ENCODE assay signal across 11 cellular contexts in the genomic region with DNA sequence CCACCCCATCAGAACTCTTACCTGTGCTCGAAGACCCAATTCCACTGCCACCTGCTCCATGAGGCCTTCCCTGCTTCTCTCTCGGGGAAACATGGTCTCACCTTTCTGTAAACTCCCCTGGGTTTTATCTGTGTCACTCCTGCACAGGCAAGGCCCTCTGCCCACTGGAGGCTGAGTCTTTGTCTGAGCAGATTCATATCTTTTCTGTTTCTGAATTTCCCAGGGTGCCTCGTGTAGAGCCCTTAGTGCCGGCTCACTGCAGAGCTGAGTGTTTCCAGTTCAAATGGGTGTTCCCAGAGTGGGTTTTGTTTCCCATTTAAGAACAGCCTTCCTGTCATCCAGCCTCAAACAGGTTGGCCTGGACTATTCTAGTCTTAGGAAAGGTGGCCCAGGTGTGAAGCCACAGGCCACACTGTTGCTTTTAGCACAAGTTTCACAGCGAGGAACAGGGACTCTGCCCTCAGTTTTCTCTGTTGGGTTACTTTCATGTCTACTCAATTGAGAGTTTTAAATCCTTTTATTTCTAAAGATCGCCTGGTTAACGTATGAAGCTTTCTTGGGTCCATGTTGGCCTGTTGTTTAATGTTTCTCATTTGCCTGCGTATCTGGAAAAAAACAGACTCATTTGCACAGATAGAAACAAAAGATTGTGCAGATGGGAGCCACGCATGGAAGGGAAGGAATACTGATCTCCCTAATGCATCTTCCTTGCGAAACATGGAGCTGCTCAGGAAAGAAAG.
DNase-seq lines count a peak whose midpoint lies in the region.
"Had no signal": no experiment of that assay in that cellular context is flagged by ENCODE, and none has a peak within 500 bp of the region (broad histone marks: within the 10 kb centered on the region; RNA-seq: fewer than 3 reads in every experiment).

No MANE protein-coding gene starts in this region.

- H3K27me3 ChIP-seq in layer of hippocampus (ENCODE audit: control insufficient read depth, insufficient read depth, low read length) (no peaks in the 10 kb centered on the region), thymus (ENCODE audit: control insufficient read depth, insufficient read depth) (no peaks in the 10 kb centered on the region), SJCRH30 (no peaks in the 10 kb centered on the region)
- no peaks in the 10 kb centered on the region for H3K27me3 ChIP-seq in effector memory CD4-positive, alpha-beta T cell (replicated peaks; ENCODE audit: control insufficient read depth, insufficient read depth, low read length, poor library complexity, severe bottlenecking)

- 43% methylated on average over 10 of the region's 10 CpGs for WGBS in thymus

- H3K4me3 ChIP-seq in thymus (ENCODE audit: low read length), result no peak overlapping the region
- no peak overlapping the region for H3K4me3 ChIP-seq in effector memory CD4-positive, alpha-beta T cell (ENCODE audit: insufficient read depth, low read depth, low read length, poor library complexity, severe bottlenecking)
- H3K4me3 ChIP-seq in SJCRH30, result no peak overlapping the region
- H3K4me3 ChIP-seq: psoas muscle had no signal

- no peaks in the 10 kb centered on the region for H3K27me3 Mint-ChIP-seq in activated naive CD4-positive, alpha-beta T cell treated with anti-CD3 and anti-CD28 coated beads, Interleukin-2, amount 50 U/mL, for 24 hours
- no peaks in the 10 kb centered on the region for H3K27me3 Mint-ChIP-seq in activated naive CD4-positive, alpha-beta T cell treated with anti-CD3 and anti-CD28 coated beads, Interleukin-2, amount 10 ng/mL, durations not matched to agents 7 days and 5 days

- CTCF ChIA-PET in activated naive CD4-positive, alpha-beta T cell treated with anti-CD3 and anti-CD28 coated beads, Interleukin-2, amount 10 ng/mL, durations not matched to agents 7 days and 5 days (lab: Charles Lee), result interaction anchor here (0.6 to 1.9 kb wide), 3 partner anchors 45 to 242 kb away, joined by 3 to 5 read pairs (median 4); no protein-coding TSS in a partner anchor

- H3K36me3 ChIP-seq in thymus (ENCODE audit: control insufficient read depth, insufficient read depth) (no peaks in the 10 kb centered on the region), SJCRH30 (no peaks in the 10 kb centered on the region)
- no peaks in the 10 kb centered on the region for H3K36me3 ChIP-seq in effector memory CD4-positive, alpha-beta T cell (ENCODE audit: control insufficient read depth, insufficient read depth, low read length)

- H3K4me1 ChIP-seq in thymus (ENCODE audit: control insufficient read depth, insufficient read depth, low read length), result peaks cover 80% of the 10 kb centered on the region
- no peaks in the 10 kb centered on the region for H3K4me1 ChIP-seq in effector memory CD4-positive, alpha-beta T cell (ENCODE audit: control insufficient read depth, insufficient read depth, low read length, poor library complexity, severe bottlenecking)
- H3K4me1 ChIP-seq in SJCRH30, result peaks cover 19% of the 10 kb centered on the region

- no peak overlapping the region for H3K4me3 Mint-ChIP-seq in activated naive CD4-positive, alpha-beta T cell treated with anti-CD3 and anti-CD28 coated beads, Interleukin-2, amount 50 U/mL, for 24 hours
- H3K4me3 Mint-ChIP-seq in activated naive CD4-positive, alpha-beta T cell treated with anti-CD3 and anti-CD28 coated beads, Interleukin-2, amount 10 ng/mL, durations not matched to agents 7 days and 5 days, result no peak overlapping the region

- peaks cover 8% of the 10 kb centered on the region for H3K36me3 Mint-ChIP-seq in activated naive CD4-positive, alpha-beta T cell treated with anti-CD3 and anti-CD28 coated beads, Interleukin-2, amount 50 U/mL, for 24 hours
- peaks cover 2% of the 10 kb centered on the region for H3K36me3 Mint-ChIP-seq in activated naive CD4-positive, alpha-beta T cell treated with anti-CD3 and anti-CD28 coated beads, Interleukin-2, amount 10 ng/mL, durations not matched to agents 7 days and 5 days

- peaks cover 80% of the 10 kb centered on the region for H3K4me1 Mint-ChIP-seq in activated naive CD4-positive, alpha-beta T cell treated with anti-CD3 and anti-CD28 coated beads, Interleukin-2, amount 50 U/mL, for 24 hours
- peaks cover 41% of the 10 kb centered on the region for H3K4me1 Mint-ChIP-seq in activated naive CD4-positive, alpha-beta T cell treated with anti-CD3 and anti-CD28 coated beads, Interleukin-2, amount 10 ng/mL, durations not matched to agents 7 days and 5 days

- no peaks in the 10 kb centered on the region for H3K9me3 Mint-ChIP-seq in activated naive CD4-positive, alpha-beta T cell treated with anti-CD3 and anti-CD28 coated beads, Interleukin-2, amount 50 U/mL, for 24 hours
- no peaks in the 10 kb centered on the region for H3K9me3 Mint-ChIP-seq in activated naive CD4-positive, alpha-beta T cell treated with anti-CD3 and anti-CD28 coated beads, Interleukin-2, amount 10 ng/mL, durations not matched to agents 7 days and 5 days

- H3K27ac ChIP-seq in layer of hippocampus (ENCODE audit: low read depth, low read length), result peak overlapping the region; percentile 58
- peak overlapping the region; percentile 60 for H3K27ac ChIP-seq in thymus (ENCODE audit: low read depth)
- no peak overlapping the region for H3K27ac ChIP-seq in effector memory CD4-positive, alpha-beta T cell (ENCODE audit: insufficient read depth, low read length, poor library complexity, severe bottlenecking)
- no peak overlapping the region for H3K27ac ChIP-seq in SJCRH30
- H3K27ac ChIP-seq: psoas muscle had no signal

- H3K9me3 ChIP-seq in thymus (ENCODE audit: control insufficient read depth), result no peaks in the 10 kb centered on the region
- H3K9me3 ChIP-seq in effector memory CD4-positive, alpha-beta T cell (ENCODE audit: control insufficient read depth, low read length), result no peaks in the 10 kb centered on the region
- no peaks in the 10 kb centered on the region for H3K9me3 ChIP-seq in SJCRH30 (replicated peaks)
- H3K9me3 ChIP-seq: psoas muscle had no signal

- no peak for DNase-seq in activated naive CD4-positive, alpha-beta T cell treated with anti-CD3 and anti-CD28 coated beads, Interleukin-2, amount 10 ng/mL, durations not matched to agents 7 days and 5 days
- DNase-seq in NCI-H345 treated with DMSO at 0.1 percent for 48 hours (lab: John Stamatoyannopoulos, UW; ENCODE audit: unreplicated experiment) (peak; percentile 83), SJCRH30 (no peak), SHP77 (lab: John Stamatoyannopoulos, UW) (no peak)
- DNase-seq in effector memory CD4-positive, alpha-beta T cell, result no peak
- DNase-seq: effector CD4-positive, alpha-beta T cell; NCI-H1694 treated with DMSO at 0.1 percent for 48 hours; psoas muscle had no signal

- H3K27ac Mint-ChIP-seq in activated naive CD4-positive, alpha-beta T cell treated with anti-CD3 and anti-CD28 coated beads, Interleukin-2, amount 50 U/mL, for 24 hours, result peak overlapping the region; percentile 32
- no peak overlapping the region for H3K27ac Mint-ChIP-seq in activated naive CD4-positive, alpha-beta T cell treated with anti-CD3 and anti-CD28 coated beads, Interleukin-2, amount 10 ng/mL, durations not matched to agents 7 days and 5 days

Comparison
In these comparisons a context has a peak if more than half of its experiments do, and no peak if none do; other contexts are left out.
1. H3K27ac ChIP-seq: peak in layer of hippocampus (single experiment) and thymus (single experiment); none in effector memory CD4-positive, alpha-beta T cell (single experiment) and SJCRH30 (single experiment).